33 cellular contexts compared by ENCODE assay signal in genomic region chr3:61200255-61200654, GRCh38.
"Had no signal": no experiment of that assay in that cellular context is flagged by ENCODE, and none has a peak within 500 bp of the region (broad histone marks: within the 10 kb centered on the region; RNA-seq: fewer than 3 reads in every experiment).

No MANE protein-coding gene starts in this region.

- H3K27me3 Mint-ChIP-seq: activated CD4-positive, alpha-beta memory T cell treated with anti-CD3 and anti-CD28 coated beads, Interleukin-2, amount 10 ng/mL, durations not matched to agents 7 days and 5 days; activated CD4-positive, alpha-beta T cell treated with anti-CD3 and anti-CD28 coated beads, Interleukin-2, amount 10 ng/mL, durations not matched to agents 7 days and 5 days; activated T-cell treated with anti-CD3 and anti-CD28 coated beads, Interleukin-2, amount 50 U/mL, for 24 hours; dendritic cell treated with granulocyte-macrophage colony-stimulating factor and Interleukin-4, amounts not matched to agents 40 ng/mL and 50 ng/mL, for 4 days; naive B cell; progenitor cell of endocrine pancreas; stimulated activated memory B cell treated with anti-CD40 and anti-IgM and Interleukin-4, amounts not matched to agents 10 μg/mL and 1 μg/mL and 100 μg/mL, for 72 hours; stimulated activated naive CD8-positive, alpha-beta T cell treated with anti-CD3 and anti-CD28 coated beads, Interleukin-15, amount 100 ng/mL, for 72 hours; T-helper 17 cell; type B pancreatic cell had no signal

- H3K27ac Mint-ChIP-seq: activated CD4-positive, alpha-beta memory T cell treated with anti-CD3 and anti-CD28 coated beads, Interleukin-2, amount 10 ng/mL, durations not matched to agents 7 days and 5 days; activated CD4-positive, alpha-beta T cell treated with anti-CD3 and anti-CD28 coated beads, Interleukin-2, amount 10 ng/mL, durations not matched to agents 7 days and 5 days; activated T-cell treated with anti-CD3 and anti-CD28 coated beads, Interleukin-2, amount 50 U/mL, for 24 hours; dendritic cell treated with granulocyte-macrophage colony-stimulating factor and Interleukin-4, amounts not matched to agents 40 ng/mL and 50 ng/mL, for 4 days; endodermal cell; nephron progenitor cell; progenitor cell of endocrine pancreas; stimulated activated memory B cell treated with anti-CD40 and anti-IgM and Interleukin-4, amounts not matched to agents 10 μg/mL and 1 μg/mL and 100 μg/mL, for 72 hours; stimulated activated naive CD8-positive, alpha-beta T cell treated with anti-CD3 and anti-CD28 coated beads, Interleukin-15, amount 100 ng/mL, for 72 hours; T-helper 17 cell; type B pancreatic cell had no signal

- H3K36me3 ChIP-seq: breast epithelium, neutrophil, vagina had no signal

- H3K4me3 Mint-ChIP-seq: activated CD4-positive, alpha-beta memory T cell treated with anti-CD3 and anti-CD28 coated beads, Interleukin-2, amount 10 ng/mL, durations not matched to agents 7 days and 5 days; activated CD4-positive, alpha-beta T cell treated with anti-CD3 and anti-CD28 coated beads, Interleukin-2, amount 10 ng/mL, durations not matched to agents 7 days and 5 days; activated T-cell treated with anti-CD3 and anti-CD28 coated beads, Interleukin-2, amount 50 U/mL, for 24 hours; dendritic cell treated with granulocyte-macrophage colony-stimulating factor and Interleukin-4, amounts not matched to agents 40 ng/mL and 50 ng/mL, for 4 days; endodermal cell; naive B cell; nephron progenitor cell; stimulated activated memory B cell treated with anti-CD40 and anti-IgM and Interleukin-4, amounts not matched to agents 10 μg/mL and 1 μg/mL and 100 μg/mL, for 72 hours; stimulated activated naive CD8-positive, alpha-beta T cell treated with anti-CD3 and anti-CD28 coated beads, Interleukin-15, amount 100 ng/mL, for 72 hours; T-helper 17 cell; type B pancreatic cell had no signal

- H3K9me3 Mint-ChIP-seq: activated CD4-positive, alpha-beta memory T cell treated with anti-CD3 and anti-CD28 coated beads, Interleukin-2, amount 10 ng/mL, durations not matched to agents 7 days and 5 days; activated T-cell treated with anti-CD3 and anti-CD28 coated beads, Interleukin-2, amount 50 U/mL, for 24 hours; dendritic cell treated with granulocyte-macrophage colony-stimulating factor and Interleukin-4, amounts not matched to agents 40 ng/mL and 50 ng/mL, for 4 days; stimulated activated memory B cell treated with anti-CD40 and anti-IgM and Interleukin-4, amounts not matched to agents 10 μg/mL and 1 μg/mL and 100 μg/mL, for 72 hours; stimulated activated naive CD8-positive, alpha-beta T cell treated with anti-CD3 and anti-CD28 coated beads, Interleukin-15, amount 100 ng/mL, for 72 hours had no signal

- DNase-seq: activated CD4-positive, alpha-beta memory T cell treated with anti-CD3 and anti-CD28 coated beads, Interleukin-2, amount 10 ng/mL, durations not matched to agents 7 days and 5 days; activated CD4-positive, alpha-beta T cell treated with anti-CD3 and anti-CD28 coated beads, Interleukin-2, amount 10 ng/mL, durations not matched to agents 7 days and 5 days; activated CD4-positive, CD25-positive, alpha-beta regulatory T cell treated with anti-CD3 and anti-CD28 coated beads, Interleukin-2, amount 50 U/mL, for 72 hours; activated CD8-positive, alpha-beta memory T cell treated with anti-CD3 and anti-CD28 coated beads, Interleukin-2, amount 50 U/mL, for 48 hours; activated gamma-delta T cell treated with Interleukin-2 at 50 U/mL for 16 hours; activated naive CD4-positive, alpha-beta T cell treated with anti-CD3 and anti-CD28 coated beads, Interleukin-2, amount 50 U/mL, for 16 hours; activated T-cell treated with anti-CD3 and anti-CD28 coated beads, Interleukin-2, amount 50 U/mL, for 24 hours; amniotic stem cell; central memory CD4-positive, alpha-beta T cell; endodermal cell; foreskin fibroblast; kidney glomerular epithelial cell; left ventricle myocardium superior; naive B cell; nephron progenitor cell; retina; stimulated activated CD4-positive, alpha-beta T cell treated with anti-CD3 and anti-CD28 coated beads, Interleukin-1b, Interleukin-23, amount 100 ng/mL, for 48 hours; stimulated activated CD4-positive, alpha-beta T cell treated with anti-CD3 and anti-CD28 coated beads, Interleukin-4, amount 100 ng/mL, for 4 hours; stimulated activated CD8-positive, alpha-beta memory T cell treated with anti-CD3 and anti-CD28 coated beads, Interleukin-4, amount 100 ng/mL, for 48 hours; stimulated activated naive CD8-positive, alpha-beta T cell treated with anti-CD3 and anti-CD28 coated beads, Interleukin-15, amount 100 ng/mL, for 72 hours; substantia nigra; T-helper 17 cell; T1000 had no signal

- H3K36me3 Mint-ChIP-seq: type B pancreatic cell had no signal

- H3K4me1 Mint-ChIP-seq: activated CD4-positive, alpha-beta memory T cell treated with anti-CD3 and anti-CD28 coated beads, Interleukin-2, amount 10 ng/mL, durations not matched to agents 7 days and 5 days; activated CD4-positive, alpha-beta T cell treated with anti-CD3 and anti-CD28 coated beads, Interleukin-2, amount 10 ng/mL, durations not matched to agents 7 days and 5 days; T-helper 17 cell had no signal

- H3K9me3 ChIP-seq: breast epithelium, neutrophil, vagina had no signal

- H3K27me3 ChIP-seq: breast epithelium, neutrophil, vagina had no signal

- H3K27ac ChIP-seq: breast epithelium, neutrophil, skin epidermis, vagina had no signal

- H3K4me3 ChIP-seq: breast epithelium, skin epidermis, vagina had no signal

- ATAC-seq: esophagus mucosa; left ventricle myocardium superior; sciatic nerve; stimulated activated memory B cell treated with anti-CD40 and anti-IgM and Interleukin-4, amounts not matched to agents 10 μg/mL and 1 μg/mL and 100 μg/mL, for 72 hours; stimulated activated naive CD8-positive, alpha-beta T cell treated with anti-CD3 and anti-CD28 coated beads, Interleukin-15, amount 100 ng/mL, for 72 hours; T-helper 17 cell had no signal

- H3K4me1 ChIP-seq: breast epithelium, vagina had no signal
